Comparison of ENCODE assay signal across 8 cellular contexts in the genomic region with DNA sequence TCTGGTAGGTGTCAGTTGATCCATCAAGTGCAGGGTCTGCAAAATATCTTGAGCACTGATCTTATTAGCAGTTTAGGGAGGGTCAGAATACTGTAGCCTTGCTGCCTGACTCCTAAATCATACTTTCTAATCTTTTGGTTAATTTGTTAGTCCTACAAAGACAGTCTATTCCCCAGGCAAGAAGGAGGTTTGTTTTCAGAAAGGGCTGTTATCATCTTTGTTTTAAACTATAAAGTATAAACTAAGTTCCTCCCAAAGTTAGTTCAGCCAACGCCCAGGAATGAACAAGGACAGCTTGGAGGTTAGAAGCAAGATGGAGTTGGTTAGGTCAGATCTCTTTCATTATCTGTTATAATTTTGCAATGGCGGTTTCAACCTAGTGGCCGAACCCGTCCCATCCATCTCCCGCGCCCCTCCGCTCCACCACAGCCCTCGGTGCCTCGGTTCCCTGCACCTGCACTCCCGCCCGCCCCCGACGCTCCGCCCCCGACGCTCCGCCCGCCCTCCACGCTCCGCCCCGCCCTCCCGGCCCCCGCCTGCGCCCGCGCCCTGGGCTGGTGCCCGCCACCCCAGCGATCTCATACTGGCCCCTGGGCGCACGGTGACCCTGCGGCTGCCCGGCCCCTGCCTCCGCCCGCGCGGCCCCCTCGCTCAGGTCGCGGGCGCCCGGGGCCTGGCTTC. TPM values are rescaled to one million over a fixed set of nuclear protein-coding genes. Genes with fewer than 3 reads are reported as not detected.
DNase-seq lines count a peak whose midpoint lies in the region; ATAC-seq and TF ChIP-seq lines count a peak whose summit lies in the region.

A gene with protein sequence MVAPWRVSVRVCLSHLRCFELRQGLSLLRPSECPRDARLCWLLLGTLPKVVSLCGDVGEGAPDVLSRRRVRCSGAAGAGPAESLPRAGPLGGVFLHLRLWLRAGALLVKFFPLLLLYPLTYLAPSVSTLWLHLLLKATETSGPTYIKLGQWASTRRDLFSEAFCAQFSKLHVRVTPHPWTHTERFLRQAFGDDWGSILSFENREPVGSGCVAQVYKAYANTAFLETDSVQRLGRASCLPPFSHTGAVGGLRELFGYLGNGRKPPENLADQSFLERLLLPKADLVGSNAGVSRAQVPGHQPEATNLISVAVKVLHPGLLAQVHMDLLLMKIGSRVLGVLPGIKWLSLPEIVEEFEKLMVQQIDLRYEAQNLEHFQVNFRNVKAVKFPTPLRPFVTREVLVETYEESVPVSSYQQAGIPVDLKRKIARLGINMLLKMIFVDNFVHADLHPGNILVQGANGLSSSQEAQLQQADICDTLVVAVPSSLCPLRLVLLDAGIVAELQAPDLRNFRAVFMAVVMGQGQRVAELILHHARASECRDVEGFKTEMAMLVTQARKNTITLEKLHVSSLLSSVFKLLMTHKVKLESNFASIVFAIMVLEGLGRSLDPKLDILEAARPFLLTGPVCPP (plus strand): TSS at position 564 of the 681 bp plus-strand sequence. CDS start 386 bp downstream, outside the sequence.

- ATAC-seq in HG03439 (IDR thresholded peaks at IDR 0.05; ENCODE audit: unreplicated experiment): peak; percentile 63
- peak; percentile 82 for ATAC-seq in activated naive CD4-positive, alpha-beta T cell treated with anti-CD3 and anti-CD28 coated beads, Interleukin-2, amount 50 U/mL, for 72 hours

- TF ChIP-seq POLR2A in GM19193 (IDR thresholded peaks at IDR 0.05; ENCODE audit: extremely low read depth, insufficient read depth, insufficient read length): peak; percentile 52

- no peaks in the 10 kb centered on the region for H3K27me3 Mint-ChIP-seq in progenitor cell of endocrine pancreas

- no peaks in the 10 kb centered on the region for H3K9me3 Mint-ChIP-seq in activated naive CD4-positive, alpha-beta T cell treated with anti-CD3 and anti-CD28 coated beads, Interleukin-2, amount 50 U/mL, for 72 hours
- H3K9me3 Mint-ChIP-seq in progenitor cell of endocrine pancreas (ENCODE audit: low read depth): no peaks in the 10 kb centered on the region

- H3K4me3 Mint-ChIP-seq in progenitor cell of endocrine pancreas (ENCODE audit: low read depth): peak within 1 kb of the TSS; percentile 79

- intact Hi-C loops in cardiac septum (cut with DNase I): loop anchor here (10.0 kb wide), 1 partner anchor 102 kb away; no protein-coding TSS in a partner anchor

- peak; percentile 67 for DNase-seq in CD1c-positive myeloid dendritic cell (ENCODE audit: extremely low spot score)
- DNase-seq in RPMI7951 (ENCODE audit: low read depth): no peak
- peak in 1 of 2 donors; percentile 61 for DNase-seq in activated naive CD4-positive, alpha-beta T cell treated with anti-CD3 and anti-CD28 coated beads, Interleukin-2, amount 50 U/mL, for 72 hours (ENCODE audit: low spot score in 2 of 2)
- DNase-seq in cardiac septum (ENCODE audit: low spot score): peak; percentile 81
- DNase-seq in progenitor cell of endocrine pancreas (ENCODE audit: low spot score, unreplicated experiment): no peak
- DNase-seq in ureter (ENCODE audit: low spot score): peak; percentile 63

- TF ChIP-seq CTCF in progenitor cell of endocrine pancreas (IDR thresholded peaks at IDR 0.05; ENCODE audit: unreplicated experiment): no peak

- H3K36me3 Mint-ChIP-seq in activated naive CD4-positive, alpha-beta T cell treated with anti-CD3 and anti-CD28 coated beads, Interleukin-2, amount 50 U/mL, for 72 hours: no peaks in the 10 kb centered on the region
- H3K36me3 Mint-ChIP-seq in progenitor cell of endocrine pancreas (ENCODE audit: insufficient read depth): peaks cover 4% of the 10 kb centered on the region

- peaks cover 11% of the 10 kb centered on the region for H3K4me1 Mint-ChIP-seq in progenitor cell of endocrine pancreas (ENCODE audit: low read depth)

- H3K27ac Mint-ChIP-seq in activated naive CD4-positive, alpha-beta T cell treated with anti-CD3 and anti-CD28 coated beads, Interleukin-2, amount 50 U/mL, for 72 hours: peak within 1 kb of the TSS; percentile 78 to 85
- peak within 1 kb of the TSS; percentile 80 for H3K27ac Mint-ChIP-seq in progenitor cell of endocrine pancreas

RNA-seq across cellular contexts. Expression of the gene that starts here (rescaled TPM):
- total RNA-seq in RPMI7951 (2014; rRNA removed; shearing (Covaris generic)): 16.2 and 16.8 TPM in 2 replicates
- 10 to 100 TPM; 13.8 to 25.6 TPM for total RNA-seq in activated naive CD4-positive, alpha-beta T cell treated with anti-CD3 and anti-CD28 coated beads, Interleukin-2, amount 50 U/mL, for 72 hours
- total RNA-seq in cardiac septum (9.3 TPM), progenitor cell of endocrine pancreas (19.9 and 21.9 TPM in 2 replicates), ureter (28.9 TPM)

Comparison
In these comparisons a context has a peak if more than half of its experiments do, and no peak if none do; other contexts are left out.
1. DNase-seq: peak in CD1c-positive myeloid dendritic cell (single experiment), cardiac septum (single experiment) and ureter (single experiment); none in RPMI7951 (single experiment) and progenitor cell of endocrine pancreas (single experiment).